8 cellular contexts compared by ENCODE assay signal in genomic region chr9:127905788-127906191, GRCh38. TPM values are rescaled to one million over a fixed set of nuclear protein-coding genes. Genes with fewer than 3 reads are reported as not detected.
DNase-seq lines count a peak whose midpoint lies in the region; ATAC-seq lines count a peak whose summit lies in the region.

No MANE protein-coding gene starts in this region.

- H3K9me3 ChIP-seq in aorta (ENCODE audit: control insufficient read depth, low read length) (no peaks in the 10 kb centered on the region), SJCRH30 (replicated peaks) (no peaks in the 10 kb centered on the region)

- DNase-seq in stimulated activated CD4-positive, alpha-beta T cell treated with anti-CD3 and anti-CD28 coated beads, Interleukin-12 subunit alpha, Interleukin-12 subunit beta, amount 100 ng/mL, for 4 hours, result peak; percentile 55
- no peak for DNase-seq in stimulated activated CD4-positive, alpha-beta T cell treated with anti-CD3 and anti-CD28 coated beads, Interleukin-2, amount 100 ng/mL, for 48 hours
- peak; percentile 74 for DNase-seq in activated naive CD8-positive, alpha-beta T cell treated with anti-CD3 and anti-CD28 coated beads for 36 hours
- peak; percentile 53 for DNase-seq in naive B cell
- DNase-seq in aorta, result peak in 1 of 2 donors; percentile 55
- no peak for DNase-seq in NCI-H510A (lab: John Stamatoyannopoulos, UW)
- no peak for DNase-seq in cortex of kidney (lab: John Stamatoyannopoulos, UW)
- no peak for DNase-seq in SJCRH30

- no peaks in the 10 kb centered on the region for H3K27me3 Mint-ChIP-seq in activated naive CD8-positive, alpha-beta T cell treated with anti-CD3 and anti-CD28 coated beads for 36 hours
- H3K27me3 Mint-ChIP-seq in naive B cell, result no peaks in the 10 kb centered on the region

- H3K4me3 Mint-ChIP-seq in activated naive CD8-positive, alpha-beta T cell treated with anti-CD3 and anti-CD28 coated beads for 36 hours, result peak overlapping the region; percentile 85
- peak overlapping the region; percentile 74 to 92 (median 88) for H3K4me3 Mint-ChIP-seq in naive B cell

- intact Hi-C loops in aorta (cut with DNase I), result no loop called here

- H3K36me3 Mint-ChIP-seq in activated naive CD8-positive, alpha-beta T cell treated with anti-CD3 and anti-CD28 coated beads for 36 hours, result peaks cover 19% of the 10 kb centered on the region
- H3K36me3 Mint-ChIP-seq in naive B cell, result peaks cover 1 to 5% of the 10 kb centered on the region in 2 donors

- WGBS in aorta, 2 donors, result 22 to 30% methylated on average over 12 of the region's 12 CpGs

- H3K4me3 ChIP-seq in aorta (ENCODE audit: low read length in 2 of 2) (no peak overlapping the region), SJCRH30 (no peak overlapping the region)

- H3K36me3 ChIP-seq in aorta (ENCODE audit: control insufficient read depth in 1 of 2, insufficient read depth in 2 of 2, low read length in 1 of 2), result no peaks in the 10 kb centered on the region
- no peaks in the 10 kb centered on the region for H3K36me3 ChIP-seq in SJCRH30

- H3K27ac ChIP-seq in aorta (ENCODE audit: low read depth in 1 of 2, low read length in 2 of 2) (peak overlapping the region; percentile 11 to 14), SJCRH30 (no peak overlapping the region)

- no peaks in the 10 kb centered on the region for H3K9me3 Mint-ChIP-seq in activated naive CD8-positive, alpha-beta T cell treated with anti-CD3 and anti-CD28 coated beads for 36 hours
- no peaks in the 10 kb centered on the region for H3K9me3 Mint-ChIP-seq in naive B cell

- no peaks in the 10 kb centered on the region for H3K4me1 ChIP-seq in aorta (ENCODE audit: control insufficient read depth in 1 of 2, insufficient read depth in 2 of 2, low read length in 2 of 2)
- peaks cover 23% of the 10 kb centered on the region for H3K4me1 ChIP-seq in SJCRH30

- H3K27ac Mint-ChIP-seq in activated naive CD8-positive, alpha-beta T cell treated with anti-CD3 and anti-CD28 coated beads for 36 hours, result peak overlapping the region; percentile 97
- peak overlapping the region; percentile 99 to 100 (median 100) for H3K27ac Mint-ChIP-seq in naive B cell

- peaks cover 54% of the 10 kb centered on the region for H3K4me1 Mint-ChIP-seq in activated naive CD8-positive, alpha-beta T cell treated with anti-CD3 and anti-CD28 coated beads for 36 hours
- peaks cover 30 to 67% (median 58%) of the 10 kb centered on the region in 3 donors for H3K4me1 Mint-ChIP-seq in naive B cell

- H3K27me3 ChIP-seq in aorta (ENCODE audit: control insufficient read depth in 1 of 2, insufficient read depth in 2 of 2, low read length in 1 of 2) (no peaks in the 10 kb centered on the region), SJCRH30 (no peaks in the 10 kb centered on the region)

- ATAC-seq in naive B cell (ENCODE audit: low read depth in 2 of 2) (peak; percentile 52 to 55), aorta (ENCODE audit: low FRiP score) (no peak)

RNA-seq across cellular contexts. Expression of gene ST6GALNAC6, which starts 6.4 kb away (rescaled TPM):
- total RNA-seq in activated naive CD8-positive, alpha-beta T cell treated with anti-CD3 and anti-CD28 coated beads for 36 hours, result 10 to 100 TPM; 44.5 to 45.1 TPM
- polyA plus RNA-seq in naive B cell (ENCODE audit: low read depth in 6 of 6) (10 to 100 TPM; 17.2 to 27.8 (median 19.8) TPM), aorta (100 to 1,000 TPM; 125 to 176 TPM)
- 100 to 1,000 TPM; 103 to 125 TPM for total RNA-seq in aorta
- total RNA-seq in SJCRH30 (2014; rRNA removed; shearing (Covaris generic)), result 59.9 and 61.5 TPM in 2 replicates

RNA-seq across cellular contexts. Expression of gene ST6GALNAC4, which starts 11.1 kb away (rescaled TPM):
- 10 to 100 TPM; 45.3 to 51.2 TPM for total RNA-seq in activated naive CD8-positive, alpha-beta T cell treated with anti-CD3 and anti-CD28 coated beads for 36 hours
- polyA plus RNA-seq in naive B cell (ENCODE audit: low read depth in 6 of 6), result 10 to 100 TPM; 19.7 to 36.6 (median 25.0) TPM
- 10 to 100 TPM; 34.9 to 46.5 TPM for total RNA-seq in aorta
- polyA plus RNA-seq in aorta, result 10 to 100 TPM; 17.7 to 25.5 TPM
- 19.6 and 24.3 TPM in 2 replicates for total RNA-seq in SJCRH30 (2014; rRNA removed; shearing (Covaris generic))

RNA-seq across cellular contexts. Expression of gene PIP5KL1, which starts 24.8 kb away (rescaled TPM):
- 1 to 10 TPM; 2.3 to 3.2 TPM for total RNA-seq in activated naive CD8-positive, alpha-beta T cell treated with anti-CD3 and anti-CD28 coated beads for 36 hours
- polyA plus RNA-seq in naive B cell (ENCODE audit: low read depth in 6 of 6) (1 to 10 TPM in 1 of 6 donors, under 1 TPM in 1, not detected in 4; 0.73 to 1.0 TPM), aorta (1 to 10 TPM; 1.4 to 4.5 TPM)
- 1 to 10 TPM; 3.0 TPM for total RNA-seq in aorta
- 0.20 and 0.51 TPM in 2 replicates for total RNA-seq in SJCRH30 (2014; rRNA removed; shearing (Covaris generic))

RNA-seq across cellular contexts. Expression of gene AK1, which starts 28.3 kb away (rescaled TPM):
- 10 to 100 TPM in 1 of 2 experiments, 1 to 10 TPM in 1; 9.9 to 11.7 TPM for total RNA-seq in activated naive CD8-positive, alpha-beta T cell treated with anti-CD3 and anti-CD28 coated beads for 36 hours
- polyA plus RNA-seq in naive B cell (ENCODE audit: low read depth in 6 of 6) (not detected), aorta (100 to 1,000 TPM; 111 to 168 TPM)
- 10 to 100 TPM; 92.4 to 99.5 TPM for total RNA-seq in aorta
- 31.4 and 36.4 TPM in 2 replicates for total RNA-seq in SJCRH30 (2014; rRNA removed; shearing (Covaris generic))

RNA-seq across cellular contexts. Expression of gene DPM2, which starts 31.9 kb away (rescaled TPM):
- total RNA-seq in activated naive CD8-positive, alpha-beta T cell treated with anti-CD3 and anti-CD28 coated beads for 36 hours, result 10 to 100 TPM; 55.4 to 57.6 TPM
- polyA plus RNA-seq in naive B cell (ENCODE audit: low read depth in 6 of 6) (10 to 100 TPM; 46.3 to 78.7 (median 54.2) TPM), aorta (10 to 100 TPM; 18.2 to 22.7 TPM)
- 10 to 100 TPM; 20.0 to 26.3 TPM for total RNA-seq in aorta
- 44.7 and 46.4 TPM in 2 replicates for total RNA-seq in SJCRH30 (2014; rRNA removed; shearing (Covaris generic))

Comparison
In these comparisons a context has a peak if more than half of its experiments do, and no peak if none do; other contexts are left out.
1. DNase-seq: peak in stimulated activated CD4-positive, alpha-beta T cell treated with anti-CD3 and anti-CD28 coated beads, Interleukin-12 subunit alpha, Interleukin-12 subunit beta, amount 100 ng/mL, for 4 hours (single experiment), activated naive CD8-positive, alpha-beta T cell treated with anti-CD3 and anti-CD28 coated beads for 36 hours (single experiment) and naive B cell (single experiment); none in stimulated activated CD4-positive, alpha-beta T cell treated with anti-CD3 and anti-CD28 coated beads, Interleukin-2, amount 100 ng/mL, for 48 hours (0 of 2), NCI-H510A (single experiment), cortex of kidney (single experiment) and SJCRH30 (0 of 2).